ENCODE assay signal across 8 cellular contexts in genomic region chr3:41198950-41199865, GRCh38. TPM values are rescaled to one million over a fixed set of nuclear protein-coding genes. Genes with fewer than 3 reads are reported as not detected.
DNase-seq lines count a peak whose midpoint lies in the region; ATAC-seq and TF ChIP-seq lines count a peak whose summit lies in the region.

Gene CTNNB1 (plus strand): TSS chr3:41199505. CDS start chr3:41224069, 24,564 bp downstream.

- peaks cover 0 to 37% of the 10 kb centered on the region in 2 donors for H3K4me1 ChIP-seq in right atrium auricular region
- no peaks in the 10 kb centered on the region for H3K4me1 ChIP-seq in uterus

- H3K4me1 Mint-ChIP-seq in T-helper 17 cell = peaks cover 30% of the 10 kb centered on the region

- H3K27ac Mint-ChIP-seq in T-helper 17 cell = peak within 1 kb of the TSS; percentile 92

- intact Hi-C loops in uterus (cut with DNase I; ENCODE audit: low total_unique reads) = no loop called here

- H3K27ac ChIP-seq in angular gyrus (ENCODE audit: low read depth, low read length) (peak within 1 kb of the TSS; percentile 82), right atrium auricular region (peak within 1 kb of the TSS; percentile 94 to 99), uterus (peak within 1 kb of the TSS; percentile 97 to 99)

- peak within 1 kb of the TSS; percentile 99 for H3K4me3 Mint-ChIP-seq in T-helper 17 cell

- H3K36me3 ChIP-seq in right atrium auricular region = no peaks in the 10 kb centered on the region
- H3K36me3 ChIP-seq in uterus = no peaks in the 10 kb centered on the region

- DNase-seq in NCI-H128 (lab: John Stamatoyannopoulos, UW; ENCODE audit: unreplicated experiment) = peak; percentile 62
- peak; percentile 87 to 93 (median 88) for DNase-seq in T-helper 17 cell
- peak; percentile 94 for DNase-seq in right atrium auricular region (ENCODE audit: low spot score)
- DNase-seq in pulmonary artery endothelial cell (ENCODE audit: low read depth, low spot score) = peak; percentile 79
- peak; percentile 93 to 94 for DNase-seq in uterus

- H3K9me3 ChIP-seq in T-helper 17 cell (ENCODE audit: control insufficient read depth, low read length, poor library complexity, severe bottlenecking) = no peaks in the 10 kb centered on the region
- H3K9me3 ChIP-seq in right atrium auricular region = no peaks in the 10 kb centered on the region
- H3K9me3 ChIP-seq in uterus = no peaks in the 10 kb centered on the region

- ATAC-seq in HG02678 (IDR thresholded peaks at IDR 0.05; ENCODE audit: unreplicated experiment) (peak; percentile 74), T-helper 17 cell (peak; percentile 88)

- peak within 1 kb of the TSS; percentile 100 for H3K4me3 ChIP-seq in GM12875 (ENCODE audit: low read depth, low read length)
- H3K4me3 ChIP-seq in right atrium auricular region = peak within 1 kb of the TSS; percentile 82 to 97
- peak within 1 kb of the TSS; percentile 87 to 95 for H3K4me3 ChIP-seq in uterus

- no peaks in the 10 kb centered on the region for H3K27me3 ChIP-seq in right atrium auricular region
- no peaks in the 10 kb centered on the region for H3K27me3 ChIP-seq in uterus

- peak; percentile 76 to 99 for TF ChIP-seq POLR2A in uterus (IDR thresholded peaks at IDR 0.05)

- H3K36me3 Mint-ChIP-seq in T-helper 17 cell (ENCODE audit: low read depth) = peaks cover 2% of the 10 kb centered on the region

- TF ChIP-seq CTCF in GM12875 (IDR thresholded peaks at IDR 0.05; ENCODE audit: borderline replicate concordance, insufficient read depth, low read depth, low read length) = no peak
- TF ChIP-seq CTCF in right atrium auricular region (IDR thresholded peaks at IDR 0.05) = peak in 1 of 2 donors; percentile 53
- TF ChIP-seq CTCF in uterus (IDR thresholded peaks at IDR 0.05) = peak in 2 of 4 experiments; percentile 23 to 42

- H3K27me3 Mint-ChIP-seq in T-helper 17 cell = no peaks in the 10 kb centered on the region

RNA-seq across cellular contexts. Expression of gene CTNNB1, which starts in this region (rescaled TPM):
- 100 to 1,000 TPM; 161 to 177 TPM for total RNA-seq in T-helper 17 cell
- 100 to 1,000 TPM; 156 to 261 TPM for total RNA-seq in right atrium auricular region
- 1,230 and 1,307 TPM in 2 replicates for total RNA-seq in pulmonary artery endothelial cell
- total RNA-seq in uterus = 1,000 to 10,000 TPM in 1 of 4 donors, 100 to 1,000 TPM in 3; 319 to 1,124 (median 518) TPM

Comparison
In these comparisons a context has a peak if more than half of its experiments do, and no peak if none do; other contexts are left out.
1. Peak in every context shown above with its lines: DNase-seq, ATAC-seq, H3K4me3 ChIP-seq and H3K27ac ChIP-seq.